ENCODE assay signal across 20 cellular contexts in genomic region chr2:3956892-3957291, GRCh38.
"Had no signal": no experiment of that assay in that cellular context is flagged by ENCODE, and none has a peak within 500 bp of the region (broad histone marks: within the 10 kb centered on the region; RNA-seq: fewer than 3 reads in every experiment).

No MANE protein-coding gene starts in this region.

- H3K27me3 Mint-ChIP-seq: activated CD8-positive, alpha-beta T cell treated with anti-CD3 and anti-CD28 coated beads for 36 hours; activated naive CD8-positive, alpha-beta T cell treated with anti-CD3 and anti-CD28 coated beads for 36 hours had no signal

- H3K4me3 ChIP-seq: K562, Peyer's patch had no signal

- FAIRE-seq: K562 had no signal

- H3K27ac ChIP-seq: Peyer's patch had no signal

- H3K27ac Mint-ChIP-seq: activated CD8-positive, alpha-beta T cell treated with anti-CD3 and anti-CD28 coated beads for 36 hours; activated naive CD4-positive, alpha-beta T cell treated with anti-CD3 and anti-CD28 coated beads, Interleukin-2, amount 10 ng/mL, durations not matched to agents 7 days and 5 days; activated naive CD8-positive, alpha-beta T cell treated with anti-CD3 and anti-CD28 coated beads for 36 hours; activated T-cell treated with anti-CD3 and anti-CD28 coated beads, Interleukin-2, amount 50 U/mL, for 72 hours; activated T-helper 2 cell treated with anti-CD3 and anti-CD28 coated beads, Interferon-gamma antibody, Interleukin-2, Interleukin-4, amounts not matched to agents 10 μg/mL and 5 μg/mL and 100 μg/mL, durations not matched to agents 14 hours and 24 hours and 36 hours had no signal

- H3K9me3 ChIP-seq: Peyer's patch had no signal

- H3K9me3 Mint-ChIP-seq: activated CD8-positive, alpha-beta T cell treated with anti-CD3 and anti-CD28 coated beads for 36 hours; activated naive CD4-positive, alpha-beta T cell treated with anti-CD3 and anti-CD28 coated beads, Interleukin-2, amount 10 ng/mL, durations not matched to agents 7 days and 5 days; activated naive CD8-positive, alpha-beta T cell treated with anti-CD3 and anti-CD28 coated beads for 36 hours; activated T-cell treated with anti-CD3 and anti-CD28 coated beads, Interleukin-2, amount 50 U/mL, for 72 hours; activated T-helper 2 cell treated with anti-CD3 and anti-CD28 coated beads, Interferon-gamma antibody, Interleukin-2, Interleukin-4, amounts not matched to agents 10 μg/mL and 5 μg/mL and 100 μg/mL, durations not matched to agents 14 hours and 24 hours and 36 hours had no signal

- DNase-seq: activated CD4-positive, alpha-beta T cell treated with anti-CD3 and anti-CD28 coated beads for 4 hours; activated CD8-positive, alpha-beta memory T cell treated with anti-CD3 and anti-CD28 coated beads, Interleukin-2, amount 50 U/mL, for 4 hours; activated CD8-positive, alpha-beta T cell treated with anti-CD3 and anti-CD28 coated beads for 36 hours; activated gamma-delta T cell treated with Interleukin-2 at 50 U/mL for 16 hours; activated naive CD4-positive, alpha-beta T cell treated with anti-CD3 and anti-CD28 coated beads, Interleukin-2, amount 10 ng/mL, durations not matched to agents 7 days and 5 days; activated naive CD8-positive, alpha-beta T cell treated with anti-CD3 and anti-CD28 coated beads for 36 hours; activated T-cell treated with anti-CD3 and anti-CD28 coated beads, Interleukin-2, amount 50 U/mL, for 72 hours; Karpas-422; MM.1S; NCI-H187 treated with DMSO at 0.1 percent for 48 hours; NCI-H2081 treated with DMSO at 0.1 percent for 48 hours; NCI-H446; NCI-H524 treated with DMSO at 0.1 percent for 48 hours; NCI-H748 treated with DMSO at 0.1 percent for 48 hours; Peyer's patch; SHP77 treated with DMSO at 0.1 percent for 48 hours; T-helper 1 cell had no signal

- H3K4me1 Mint-ChIP-seq: activated naive CD4-positive, alpha-beta T cell treated with anti-CD3 and anti-CD28 coated beads, Interleukin-2, amount 10 ng/mL, durations not matched to agents 7 days and 5 days; activated naive CD8-positive, alpha-beta T cell treated with anti-CD3 and anti-CD28 coated beads for 36 hours had no signal

- H3K36me3 ChIP-seq: Peyer's patch had no signal

- ATAC-seq: activated CD4-positive, CD25-positive, alpha-beta regulatory T cell treated with anti-CD3 and anti-CD28 coated beads, Interleukin-2, amount 50 U/mL, for 24 hours; activated CD8-positive, alpha-beta T cell treated with anti-CD3 and anti-CD28 coated beads for 36 hours; activated T-cell treated with anti-CD3 and anti-CD28 coated beads, Interleukin-2, amount 50 U/mL, for 72 hours; K562 had no signal

- H3K27me3 ChIP-seq: Peyer's patch had no signal

- H3K4me1 ChIP-seq: Peyer's patch had no signal

- H3K4me3 Mint-ChIP-seq: activated CD8-positive, alpha-beta T cell treated with anti-CD3 and anti-CD28 coated beads for 36 hours; activated naive CD4-positive, alpha-beta T cell treated with anti-CD3 and anti-CD28 coated beads, Interleukin-2, amount 10 ng/mL, durations not matched to agents 7 days and 5 days; activated naive CD8-positive, alpha-beta T cell treated with anti-CD3 and anti-CD28 coated beads for 36 hours; activated T-cell treated with anti-CD3 and anti-CD28 coated beads, Interleukin-2, amount 50 U/mL, for 72 hours had no signal
